In genomic region chr6:14706378-14706929, GRCh38 we compare ENCODE assay signal across 8 cellular contexts.
DNase-seq lines count a peak whose midpoint lies in the region; ATAC-seq and TF ChIP-seq lines count a peak whose summit lies in the region.

No MANE protein-coding gene starts in this region.

- ATAC-seq in HG03520 (IDR thresholded peaks at IDR 0.05; ENCODE audit: unreplicated experiment) (no peak), GM21423 (IDR thresholded peaks at IDR 0.05; ENCODE audit: unreplicated experiment) (no peak)

- peaks cover 0 to 4% (median 1%) of the 10 kb centered on the region in 3 donors for H3K27me3 Mint-ChIP-seq in immature natural killer cell (ENCODE audit: low read depth in 3 of 3)

- H3K9me3 ChIP-seq in neutrophil: no peaks in the 10 kb centered on the region
- H3K9me3 ChIP-seq in tibial nerve: peaks cover 0 to 7% (median 0%) of the 10 kb centered on the region in 4 donors

- no peak overlapping the region for H3K4me3 Mint-ChIP-seq in immature natural killer cell

- peak overlapping the region in 1 of 6 donors; percentile 15 for H3K27ac Mint-ChIP-seq in immature natural killer cell

- POLR2A ChIA-PET in RWPE1 (lab: Yijun Ruan, JAX; ENCODE audit: low non-redundant PET): no interaction called here

- peaks cover 0 to 5% (median 0%) of the 10 kb centered on the region in 3 donors for H3K36me3 Mint-ChIP-seq in immature natural killer cell

- CTCF ChIA-PET in RWPE1 (lab: Yijun Ruan, JAX): interaction anchor here (0.6 kb wide), 2 partner anchors 672 to 684 kb away, joined by 3 to 6 read pairs; no protein-coding TSS in a partner anchor

- H3K4me3 ChIP-seq in AG09309 (ENCODE audit: control insufficient read depth, low read depth, low read length) (no peak overlapping the region), choroid plexus epithelial cell (ENCODE audit: low read depth, low read length) (peak overlapping the region; percentile 3), neutrophil (ENCODE audit: low read depth in 1 of 2, low read length in 1 of 2) (no peak overlapping the region), tibial nerve (no peak overlapping the region)

- TF ChIP-seq POLR2A in tibial nerve (IDR thresholded peaks at IDR 0.05): no peak

- H3K27me3 ChIP-seq in neutrophil (no peaks in the 10 kb centered on the region), tibial nerve (no peaks in the 10 kb centered on the region)

- DNase-seq in AG09309 (ENCODE audit: low read depth) (peak; percentile 99), RWPE1 (ENCODE audit: low spot score) (peak; percentile 51), choroid plexus epithelial cell (ENCODE audit: low read depth) (peak; percentile 98), tibial nerve (ENCODE audit: low spot score in 2 of 2) (no peak), immature natural killer cell (no peak)

- H3K27ac ChIP-seq in RWPE1 (no peak overlapping the region), neutrophil (peak overlapping the region; percentile 57), tibial nerve (peak overlapping the region in 3 of 4 donors; percentile 25 to 87 (median 64))

- H3K4me1 ChIP-seq in neutrophil (ENCODE audit: control insufficient read depth in 1 of 2, insufficient read depth in 1 of 2, low read depth in 1 of 2, low read length in 1 of 2) (peaks cover 45 to 46% of the 10 kb centered on the region in 2 experiments), tibial nerve (peaks cover 0 to 17% (median 10%) of the 10 kb centered on the region in 4 donors)

- no peak for TF ChIP-seq CTCF in AG09309 (IDR thresholded peaks at IDR 0.05; ENCODE audit: control insufficient read depth, insufficient read depth, low read depth, low read length, missing control alignments)
- TF ChIP-seq CTCF in RWPE1 (conservative IDR thresholded peaks at IDR 0.05; ENCODE audit: low read depth): no peak
- TF ChIP-seq CTCF in choroid plexus epithelial cell (conservative IDR thresholded peaks at IDR 0.05; ENCODE audit: low read depth, low read length): no peak
- no peak for TF ChIP-seq CTCF in neutrophil (IDR thresholded peaks at IDR 0.05)
- TF ChIP-seq CTCF in tibial nerve (IDR thresholded peaks at IDR 0.05): no peak

- no peaks in the 10 kb centered on the region for H3K36me3 ChIP-seq in neutrophil
- no peaks in the 10 kb centered on the region for H3K36me3 ChIP-seq in tibial nerve

- peaks cover 0 to 2% (median 0%) of the 10 kb centered on the region in 6 donors for H3K9me3 Mint-ChIP-seq in immature natural killer cell

- WGBS in tibial nerve, 2 donors: 18 to 32% methylated on average over 10 to 12 of the region's 12 CpGs

- peak; percentile 43 to 58 for TF ChIP-seq EP300 in tibial nerve (IDR thresholded peaks at IDR 0.05)

- peaks cover 9 to 13% of the 10 kb centered on the region in 2 donors for H3K4me1 Mint-ChIP-seq in immature natural killer cell

Comparison
In these comparisons a context has a peak if more than half of its experiments do, and no peak if none do; other contexts are left out.
1. DNase-seq: peak in AG09309 (single experiment), RWPE1 (single experiment) and choroid plexus epithelial cell (single experiment); none in tibial nerve (0 of 2) and immature natural killer cell (0 of 3).